ENCODE assay signal across 23 cellular contexts in the genomic region with DNA sequence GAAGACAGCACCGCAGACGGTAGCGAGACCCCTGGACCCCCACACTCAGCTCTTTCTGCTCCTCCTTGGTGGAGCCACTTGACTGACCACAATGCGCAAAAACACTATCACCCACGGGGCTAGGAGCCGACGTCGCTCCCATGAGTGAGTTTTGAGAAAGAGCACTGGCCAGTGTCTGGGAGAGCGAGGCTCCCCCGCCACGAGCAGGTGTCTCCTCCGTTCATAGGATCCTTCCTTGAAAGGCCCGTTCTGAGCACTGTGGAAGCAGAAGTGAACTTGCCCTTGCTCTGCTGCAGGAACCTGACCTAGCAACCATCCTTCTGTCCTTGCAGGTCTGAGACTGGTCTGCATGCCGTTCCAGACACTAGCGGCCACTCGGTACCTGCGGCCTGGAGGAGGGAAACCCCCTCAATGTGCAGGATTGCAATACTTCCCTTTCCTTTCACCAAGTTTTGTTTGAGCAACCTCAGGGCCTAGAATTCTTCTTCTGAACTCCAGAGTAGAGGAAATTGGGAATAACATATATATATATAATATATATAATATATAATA.
"Had no signal": no experiment of that assay in that cellular context is flagged by ENCODE, and none has a peak within 500 bp of the region (broad histone marks: within the 10 kb centered on the region; RNA-seq: fewer than 3 reads in every experiment).

No MANE protein-coding gene starts in this region.

- H3K27ac ChIP-seq: epithelial cell of prostate, gastroesophageal sphincter, heart left ventricle, testis, upper lobe of left lung had no signal

- ATAC-seq: activated T-cell treated with anti-CD3 and anti-CD28 coated beads, Interleukin-2, amount 50 U/mL, for 4 hours; gastroesophageal sphincter; heart left ventricle; left colon had no signal

- H3K27me3 ChIP-seq: gastroesophageal sphincter, heart left ventricle, testis, upper lobe of left lung had no signal

- H3K4me1 ChIP-seq: gastroesophageal sphincter, upper lobe of left lung had no signal

- FAIRE-seq: bronchial epithelial cell had no signal

- DNase-seq: activated CD4-positive, alpha-beta T cell treated with anti-CD3 and anti-CD28 coated beads for 4 hours; activated CD4-positive, alpha-beta T cell treated with anti-CD3 and anti-CD28 coated beads, Interleukin-2, amount 50 U/mL, for 48 hours; activated CD4-positive, CD25-positive, alpha-beta regulatory T cell; activated CD8-positive, alpha-beta memory T cell treated with anti-CD3 and anti-CD28 coated beads, Interleukin-2, amount 50 U/mL, for 48 hours; activated naive CD4-positive, alpha-beta T cell treated with Interleukin-2 at 50 U/mL for 16 hours; activated naive CD8-positive, alpha-beta T cell treated with anti-CD3 and anti-CD28 coated beads, Interleukin-2, amount 10 ng/mL, durations not matched to agents 7 days and 5 days; activated T-cell treated with anti-CD3 and anti-CD28 coated beads, Interleukin-2, amount 50 U/mL, for 4 hours; amygdala; cerebellar nuclear complex; cortex of kidney; heart left ventricle; islet precursor cell; left colon; occipital lobe; stimulated activated CD4-positive, alpha-beta T cell treated with anti-CD3 and anti-CD28 coated beads, Interleukin-2, amount 100 ng/mL, for 48 hours; stimulated activated CD8-positive, alpha-beta memory T cell treated with anti-CD3 and anti-CD28 coated beads, Interleukin-4, amount 100 ng/mL, for 48 hours; stimulated activated naive B cell treated with anti-CD40 and anti-IgM and Interleukin-4, amounts not matched to agents 10 μg/mL and 1 μg/mL and 100 μg/mL, for 72 hours; T1000; testis; upper lobe of left lung had no signal

- H3K9me3 ChIP-seq: gastroesophageal sphincter, heart left ventricle, testis, upper lobe of left lung had no signal

- H3K36me3 ChIP-seq: gastroesophageal sphincter, heart left ventricle, upper lobe of left lung had no signal

- H3K4me3 ChIP-seq: gastroesophageal sphincter, heart left ventricle, testis, upper lobe of left lung had no signal
